ENCODE assay signal across 27 cellular contexts in genomic region chr10:9759596-9759995, GRCh38.
DNase-seq lines count a peak whose midpoint lies in the region; ATAC-seq, FAIRE-seq and TF ChIP-seq lines count a peak whose summit lies in the region.
"Had no signal": no experiment of that assay in that cellular context is flagged by ENCODE, and none has a peak within 500 bp of the region (broad histone marks: within the 10 kb centered on the region; RNA-seq: fewer than 3 reads in every experiment).

No MANE protein-coding gene starts in this region.

- TF ChIP-seq POLR2A in GM12891 (IDR thresholded peaks at IDR 0.05; ENCODE audit: low read depth, low read length) (no peak), testis (IDR thresholded peaks at IDR 0.05) (no peak)

- H3F3A ChIP-seq in PC-9 (ENCODE audit: insufficient read depth, low read depth) = no peaks in the 10 kb centered on the region

- no peak overlapping the region for H2AFZ ChIP-seq in PC-9

- no peaks in the 10 kb centered on the region for H3K9me3 Mint-ChIP-seq in endothelial cell (ENCODE audit: unreplicated experiment)

- H3K4me3 ChIP-seq in PC-9 (no peak overlapping the region), bronchial epithelial cell (ENCODE audit: low read depth, low read length) (no peak overlapping the region), testis (no peak overlapping the region)
- H3K4me3 ChIP-seq: BLaER1, GM12878 had no signal

- no peaks in the 10 kb centered on the region for H3K27me3 Mint-ChIP-seq in endothelial cell (ENCODE audit: unreplicated experiment)
- H3K27me3 Mint-ChIP-seq: CD4-positive, CD25-positive, alpha-beta regulatory T cell; CD8-positive, alpha-beta memory T cell had no signal

- no peaks in the 10 kb centered on the region for H3K27me3 ChIP-seq in PC-9 (ENCODE audit: insufficient read depth, low read depth)
- no peaks in the 10 kb centered on the region for H3K27me3 ChIP-seq in bronchial epithelial cell (ENCODE audit: control insufficient read depth, insufficient read depth, low read length)
- H3K27me3 ChIP-seq in testis = no peaks in the 10 kb centered on the region
- H3K27me3 ChIP-seq: BE2C, BLaER1 had no signal

- CTCF ChIA-PET in PC-9 (lab: Charles Lee) = no interaction called here

- DNase-seq in GM12891 (ENCODE audit: insufficient read length, low spot score) = no peak
- DNase-seq in HPDE6-E6E7 (ENCODE audit: extremely low spot score) = peak; percentile 7
- no peak for DNase-seq in PC-9
- DNase-seq in bronchial epithelial cell (ENCODE audit: low read depth) = peak; percentile 61
- no peak for DNase-seq in RPMI8226
- DNase-seq in testis = no peak
- DNase-seq in endothelial cell (ENCODE audit: low spot score) = no peak
- DNase-seq: 8988T; ACHN; BE2C; C1 segment of cervical spinal cord; CD4-positive, alpha-beta memory T cell; CD4-positive, CD25-positive, alpha-beta regulatory T cell; CD8-positive, alpha-beta memory T cell; COR-L47; DMS 273 treated with DMSO at 0.1 percent for 48 hours; DMS153; DMS79; DND-41; EL; GDM1 had no signal

- no peaks in the 10 kb centered on the region for H4K20me1 ChIP-seq in PC-9 (ENCODE audit: insufficient read depth)
- H4K20me1 ChIP-seq: BLaER1 had no signal

- BruUV-seq in PC-9 (replicated peaks; lab: Mats Ljungman, UMichigan) = no TSS peak

- H3K4me1 ChIP-seq in PC-9 (replicated peaks; ENCODE audit: insufficient read depth) (0 out of 2 replicates have a peak, but pooled peaks cover 5% of the 10 kb centered on the region), testis (no peaks in the 10 kb centered on the region)
- H3K4me1 ChIP-seq: BE2C, BLaER1 had no signal

- H3K36me3 ChIP-seq in PC-9 (ENCODE audit: low read depth) (no peaks in the 10 kb centered on the region), bronchial epithelial cell (ENCODE audit: control insufficient read depth, insufficient read depth, low read length) (no peaks in the 10 kb centered on the region), testis (ENCODE audit: low read depth, missing control alignments) (no peaks in the 10 kb centered on the region)
- H3K36me3 ChIP-seq: BE2C, BLaER1 had no signal

- no peaks in the 10 kb centered on the region for H3K4me1 Mint-ChIP-seq in endothelial cell (ENCODE audit: unreplicated experiment)
- H3K4me1 Mint-ChIP-seq: CD14-positive monocyte; CD4-positive, alpha-beta memory T cell; CD4-positive, CD25-positive, alpha-beta regulatory T cell; CD8-positive, alpha-beta memory T cell had no signal

- no peak for ATAC-seq in HG02763 (IDR thresholded peaks at IDR 0.05; ENCODE audit: unreplicated experiment)
- ATAC-seq: GM12878 had no signal

- H3K9me2 ChIP-seq in PC-9 (ENCODE audit: insufficient read depth) = no peaks in the 10 kb centered on the region

- H3K27ac Mint-ChIP-seq in endothelial cell (ENCODE audit: unreplicated experiment) = no peak overlapping the region
- H3K27ac Mint-ChIP-seq: CD14-positive monocyte; CD4-positive, alpha-beta memory T cell; CD4-positive, CD25-positive, alpha-beta regulatory T cell; CD8-positive, alpha-beta memory T cell had no signal

- H3K79me2 ChIP-seq in PC-9 (ENCODE audit: low read depth) = no peaks in the 10 kb centered on the region

- no peaks in the 10 kb centered on the region for H3K9me3 ChIP-seq in PC-9 (ENCODE audit: insufficient read depth, low read depth)
- no peaks in the 10 kb centered on the region for H3K9me3 ChIP-seq in testis
- H3K9me3 ChIP-seq: BE2C, BLaER1 had no signal

- intact Hi-C loops in PC-9 (cut with micrococcal nuclease; ENCODE audit: unreplicated experiment) (no loop called here), testis (cut with DNase I; ENCODE audit: low total_unique reads) (no loop called here)

- H3K36me3 Mint-ChIP-seq in endothelial cell (ENCODE audit: low read depth, unreplicated experiment) = no peaks in the 10 kb centered on the region
- H3K36me3 Mint-ChIP-seq: CD14-positive monocyte; CD4-positive, alpha-beta memory T cell; CD4-positive, CD25-positive, alpha-beta regulatory T cell; CD8-positive, alpha-beta memory T cell had no signal

- WGBS in testis, 2 donors = 73 to 92% methylated on average over 3 of the region's 3 CpGs

- FAIRE-seq in GM12891 (lab: Jason Lieb, UNC) (no peak), bronchial epithelial cell (lab: Jason Lieb, UNC) (no peak)
- FAIRE-seq: A204.1, GM12878, GM19239 had no signal

- H3K4me2 ChIP-seq in PC-9 = no peak overlapping the region
- H3K4me2 ChIP-seq: BLaER1 had no signal

- TF ChIP-seq CTCF in PC-9 (conservative IDR thresholded peaks at IDR 0.05) (no peak), bronchial epithelial cell (IDR thresholded peaks at IDR 0.05; ENCODE audit: insufficient read depth, low read length, severe bottlenecking) (no peak), testis (IDR thresholded peaks at IDR 0.05) (no peak), endothelial cell (IDR thresholded peaks at IDR 0.05; ENCODE audit: unreplicated experiment) (no peak)

- H3K4me3 Mint-ChIP-seq in endothelial cell (ENCODE audit: unreplicated experiment) = no peak overlapping the region
- H3K4me3 Mint-ChIP-seq: CD14-positive monocyte; CD4-positive, alpha-beta memory T cell; CD4-positive, CD25-positive, alpha-beta regulatory T cell; CD8-positive, alpha-beta memory T cell had no signal

- POLR2A ChIA-PET in PC-9 (lab: Charles Lee; ENCODE audit: unreplicated experiment) = no interaction called here

- H3K27ac ChIP-seq in PC-9 (peak overlapping the region; percentile 41), testis (no peak overlapping the region)
- H3K27ac ChIP-seq: BLaER1 had no signal

TF ChIP-seq in GM12891, 5 proteins besides CTCF, POLR2A, EP300 and RAD21:
- TF ChIP-seq PAX5 (IDR thresholded peaks at IDR 0.05; ENCODE audit: insufficient read depth, low read length, severe bottlenecking) (no peak), SPI1 (IDR thresholded peaks at IDR 0.05; ENCODE audit: low read depth, low read length) (peak; percentile 16; the same call in 1 of the 2 replicates), TAF1 (IDR thresholded peaks at IDR 0.05; ENCODE audit: low read depth, low read length) (no peak), POU2F2 (IDR thresholded peaks at IDR 0.05; ENCODE audit: low read depth, low read length) (no peak)

Comparison
In these comparisons a context has a peak if more than half of its experiments do, and no peak if none do; other contexts are left out.
1. DNase-seq: peak in HPDE6-E6E7 (single experiment) and bronchial epithelial cell (single experiment); none in GM12891 (single experiment), PC-9 (0 of 2), RPMI8226 (single experiment), testis (single experiment) and endothelial cell (single experiment).